In the genomic region with DNA sequence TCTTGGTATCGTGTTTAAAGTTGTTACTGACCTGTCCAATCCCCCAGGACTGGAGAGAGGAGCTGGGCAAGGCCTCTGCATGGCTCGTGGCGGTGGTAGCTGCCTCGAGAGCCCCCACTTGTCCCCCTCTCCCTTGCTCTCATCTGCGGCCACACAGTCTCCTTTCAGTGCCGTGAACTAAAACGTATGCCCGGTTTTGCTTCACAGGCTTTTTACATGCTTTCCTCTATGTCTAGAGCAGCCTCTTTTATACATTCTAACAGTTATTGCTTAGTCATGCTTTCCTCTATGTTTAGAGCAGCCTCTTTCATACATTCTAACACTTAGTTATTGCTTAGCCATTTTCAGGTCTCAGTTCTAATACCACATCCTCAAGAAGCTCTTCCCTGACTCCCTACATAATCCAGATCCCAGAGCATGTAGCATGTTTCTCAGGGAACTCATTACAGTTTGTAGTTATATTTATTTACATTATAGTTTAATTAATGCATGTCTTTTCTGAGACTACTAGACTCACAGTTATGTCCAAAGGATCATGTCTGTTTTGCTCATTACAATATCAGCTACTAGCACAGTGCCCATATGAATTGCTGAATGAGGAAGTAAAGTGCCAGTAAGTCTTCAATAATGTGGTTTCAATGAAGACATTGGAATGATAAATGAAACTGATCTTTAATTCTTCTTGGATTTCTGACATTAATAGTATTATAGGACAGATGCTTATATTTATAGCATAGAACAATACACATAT, we compare ENCODE assay signal across 1 cellular context.
TF ChIP-seq lines count a peak whose summit lies in the region.

No MANE protein-coding gene starts in this region.

TF ChIP-seq in IMR-90, 13 proteins besides CTCF, POLR2A, EP300 and RAD21 (continued from another document):
- no peak for TF ChIP-seq MAZ (IDR thresholded peaks at IDR 0.05; ENCODE audit: borderline replicate concordance, low read depth, low read length)
